8 cellular contexts compared by ENCODE assay signal in the genomic region with DNA sequence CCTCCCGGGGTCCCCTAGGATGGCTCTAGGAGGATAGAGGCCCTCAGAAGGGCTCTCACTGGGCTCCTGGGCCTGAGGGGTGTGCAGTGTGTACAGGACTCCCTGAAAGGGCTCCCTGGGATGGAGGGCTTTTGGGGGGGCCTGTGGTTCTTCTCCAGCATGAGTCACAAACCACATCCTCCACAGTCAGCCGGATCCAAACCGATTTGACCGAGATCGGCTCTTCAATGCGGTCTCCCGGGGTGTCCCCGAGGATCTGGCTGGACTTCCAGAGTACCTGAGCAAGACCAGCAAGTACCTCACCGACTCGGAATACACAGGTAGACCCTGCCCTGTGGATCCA. TPM values are rescaled to one million over a fixed set of nuclear protein-coding genes. Genes with fewer than 3 reads are reported as not detected.
DNase-seq lines count a peak whose midpoint lies in the region; ATAC-seq and TF ChIP-seq lines count a peak whose summit lies in the region.

No MANE protein-coding gene starts in this region.

- H3K27me3 ChIP-seq in ACC112 (ENCODE audit: insufficient read depth, low read length): no peaks in the 10 kb centered on the region
- no peaks in the 10 kb centered on the region for H3K27me3 ChIP-seq in aorta (ENCODE audit: control insufficient read depth in 1 of 2, insufficient read depth in 2 of 2, low read length in 1 of 2)
- H3K27me3 ChIP-seq in heart right ventricle: no peaks in the 10 kb centered on the region

- no peak for TF ChIP-seq CTCF in heart right ventricle (IDR thresholded peaks at IDR 0.05)

- H3K4me1 ChIP-seq in ACC112 (ENCODE audit: control insufficient read depth, insufficient read depth, low read length, unreplicated experiment): peaks cover 46% of the 10 kb centered on the region
- H3K4me1 ChIP-seq in aorta (ENCODE audit: control insufficient read depth in 1 of 2, insufficient read depth in 2 of 2, low read length in 2 of 2): no peaks in the 10 kb centered on the region
- peaks cover 0 to 50% (median 31%) of the 10 kb centered on the region in 9 donors for H3K4me1 ChIP-seq in heart right ventricle

- intact Hi-C loops in aorta (cut with DNase I) (loop anchor here (5.0 to 10.0 kb wide), 3 partner anchors 38 to 135 kb away; a partner anchor contains a TSS), heart right ventricle (cut with DNase I) (loop anchor here in 2 of 10 donors (5.0 to 10.0 kb wide), 2 partner anchors 38 to 55 kb away; a partner anchor contains a TSS)

- H3K27ac ChIP-seq in ACC112 (ENCODE audit: low read depth, low read length) (peak overlapping the region; percentile 94), aorta (ENCODE audit: low read depth in 1 of 2, low read length in 2 of 2) (peak overlapping the region; percentile 38 to 92), heart right ventricle (peak overlapping the region in 3 of 10 donors; percentile 9 to 97 (median 19))

- no peaks in the 10 kb centered on the region for H3K9me3 Mint-ChIP-seq in activated T-cell treated with anti-CD3 and anti-CD28 coated beads, Interleukin-2, amount 50 U/mL, for 72 hours

- no peaks in the 10 kb centered on the region for H3K27me3 Mint-ChIP-seq in activated T-cell treated with anti-CD3 and anti-CD28 coated beads, Interleukin-2, amount 50 U/mL, for 72 hours (ENCODE audit: low read depth)

- peaks cover 6 to 19% of the 10 kb centered on the region in 2 donors for H3K36me3 Mint-ChIP-seq in activated T-cell treated with anti-CD3 and anti-CD28 coated beads, Interleukin-2, amount 50 U/mL, for 72 hours (ENCODE audit: insufficient read depth in 2 of 2)

- no peaks in the 10 kb centered on the region for H3K9me3 ChIP-seq in aorta (ENCODE audit: control insufficient read depth, low read length)
- no peaks in the 10 kb centered on the region for H3K9me3 ChIP-seq in heart right ventricle

- H3K36me3 ChIP-seq in ACC112 (ENCODE audit: insufficient read depth, low read length) (0 out of 2 replicates have a peak, but pooled peaks cover 3% of the 10 kb centered on the region), aorta (ENCODE audit: control insufficient read depth in 1 of 2, insufficient read depth in 2 of 2, low read length in 1 of 2) (no peaks in the 10 kb centered on the region), heart right ventricle (peaks cover 0 to 74% (median 6%) of the 10 kb centered on the region in 9 donors)

- peak overlapping the region; percentile 64 for H3K4me3 ChIP-seq in ACC112 (ENCODE audit: low read depth, low read length)
- H3K4me3 ChIP-seq in aorta (ENCODE audit: low read length in 2 of 2): no peak overlapping the region
- H3K4me3 ChIP-seq in heart right ventricle: no peak overlapping the region

- peak overlapping the region; percentile 82 to 93 for H3K4me3 Mint-ChIP-seq in activated T-cell treated with anti-CD3 and anti-CD28 coated beads, Interleukin-2, amount 50 U/mL, for 72 hours

- H3K27ac Mint-ChIP-seq in activated T-cell treated with anti-CD3 and anti-CD28 coated beads, Interleukin-2, amount 50 U/mL, for 72 hours: peak overlapping the region; percentile 97

- peaks cover 54% of the 10 kb centered on the region for H3K4me1 Mint-ChIP-seq in activated T-cell treated with anti-CD3 and anti-CD28 coated beads, Interleukin-2, amount 50 U/mL, for 72 hours (ENCODE audit: low read depth)

- peak overlapping the region; percentile 58 for H2AFZ ChIP-seq in ACC112 (ENCODE audit: low read length, unreplicated experiment)

- peak; percentile 3 for ATAC-seq in HG03378 (IDR thresholded peaks at IDR 0.05; ENCODE audit: unreplicated experiment)
- ATAC-seq in activated T-cell treated with anti-CD3 and anti-CD28 coated beads, Interleukin-2, amount 50 U/mL, for 72 hours (replicated peaks in 1 of 2): peak; percentile 30 to 33
- no peak for ATAC-seq in aorta (ENCODE audit: low FRiP score)
- ATAC-seq in GM21825 (IDR thresholded peaks at IDR 0.05; ENCODE audit: unreplicated experiment): no peak
- ATAC-seq in HG03196 (IDR thresholded peaks at IDR 0.05; ENCODE audit: unreplicated experiment): no peak
- ATAC-seq in heart right ventricle: no peak

- H3K79me2 ChIP-seq in ACC112 (ENCODE audit: control insufficient read depth, insufficient read depth, low read length, unreplicated experiment): peaks cover 34% of the 10 kb centered on the region

- 84 to 86% methylated on average over 9 to 10 of the region's 10 CpGs for WGBS in aorta, 2 donors
- WGBS in heart right ventricle, 2 donors: 82 to 95% methylated on average over 10 of the region's 10 CpGs

- peak; percentile 69 to 74 for DNase-seq in activated T-cell treated with anti-CD3 and anti-CD28 coated beads, Interleukin-2, amount 50 U/mL, for 72 hours
- DNase-seq in iris pigment epithelial cell (ENCODE audit: low read depth) (peak; percentile 92), aorta (no peak), heart right ventricle (no peak)

RNA-seq across cellular contexts. Expression of a gene that starts 4.5 kb away (rescaled TPM):
- total RNA-seq in activated T-cell treated with anti-CD3 and anti-CD28 coated beads, Interleukin-2, amount 50 U/mL, for 72 hours: 10 to 100 TPM; 46.0 to 47.3 TPM
- total RNA-seq in aorta: 10 to 100 TPM; 33.4 to 40.3 TPM
- 10 to 100 TPM in 1 of 2 donors, 1 to 10 TPM in 1; 8.5 to 27.7 TPM for polyA plus RNA-seq in aorta
- 10 to 100 TPM in 3 of 10 donors, 1 to 10 TPM in 7; 4.6 to 25.4 (median 8.6) TPM for total RNA-seq in heart right ventricle
- 10 to 100 TPM; 10.6 to 11.9 TPM for polyA plus RNA-seq in heart right ventricle

RNA-seq across cellular contexts. Expression of a gene that starts 39.0 kb away (rescaled TPM):
- 1,000 to 10,000 TPM in 1 of 2 donors, 100 to 1,000 TPM in 1; 726 to 1,037 TPM for total RNA-seq in activated T-cell treated with anti-CD3 and anti-CD28 coated beads, Interleukin-2, amount 50 U/mL, for 72 hours
- total RNA-seq in aorta (100 to 1,000 TPM; 809 to 914 TPM), heart right ventricle (1,000 to 10,000 TPM; 1,254 to 2,151 (median 1,968) TPM)
- polyA plus RNA-seq in aorta (1,000 to 10,000 TPM in 1 of 2 donors, 100 to 1,000 TPM in 1; 929 to 1,130 TPM), heart right ventricle (1,000 to 10,000 TPM in 1 of 2 donors, 100 to 1,000 TPM in 1; 400 to 1,298 TPM)

Comparison
In these comparisons a context has a peak if more than half of its experiments do, and no peak if none do; other contexts are left out.
1. ATAC-seq: peak in HG03378 (single experiment) and activated T-cell treated with anti-CD3 and anti-CD28 coated beads, Interleukin-2, amount 50 U/mL, for 72 hours (2 of 2); none in aorta (single experiment), GM21825 (single experiment), HG03196 (single experiment) and heart right ventricle (0 of 8).
2. DNase-seq: peak in activated T-cell treated with anti-CD3 and anti-CD28 coated beads, Interleukin-2, amount 50 U/mL, for 72 hours (2 of 2) and iris pigment epithelial cell (single experiment); none in aorta (0 of 2) and heart right ventricle (0 of 2).